16 cellular contexts compared by ENCODE assay signal in the genomic region with DNA sequence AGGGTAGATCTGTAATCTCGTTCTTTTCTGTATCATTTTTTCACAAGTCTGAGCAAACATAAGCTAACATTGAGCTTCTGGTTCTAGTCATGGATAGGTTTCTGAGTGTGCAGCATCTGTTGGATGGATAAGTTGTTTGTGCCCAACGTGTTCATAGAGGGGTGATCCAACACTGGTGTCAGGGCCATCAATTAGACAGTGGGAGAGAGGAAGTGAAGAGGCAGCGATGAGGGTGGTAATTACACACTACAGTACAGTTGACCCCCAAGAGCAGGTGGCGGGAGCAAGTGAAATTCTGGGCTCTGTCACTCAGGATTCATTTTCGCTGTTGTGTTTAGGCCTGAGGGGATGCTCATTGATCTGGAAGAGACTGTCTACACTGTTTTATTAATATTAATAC.
DNase-seq lines count a peak whose midpoint lies in the region; ATAC-seq and TF ChIP-seq lines count a peak whose summit lies in the region.
"Had no signal": no experiment of that assay in that cellular context is flagged by ENCODE, and none has a peak within 500 bp of the region (broad histone marks: within the 10 kb centered on the region; RNA-seq: fewer than 3 reads in every experiment).

No MANE protein-coding gene starts in this region.

- WGBS in hepatocyte (ENCODE audit: low lambda C conversion rate, missing lambda C conversion rate) = 93% methylated on average over 5 of the region's 5 CpGs

- H3K36me3 ChIP-seq in hepatocyte (replicated peaks; ENCODE audit: insufficient read depth, low read depth) = no peaks in the 10 kb centered on the region
- H3K36me3 ChIP-seq: HAP-1 had no signal

- H3K4me2 ChIP-seq in hepatocyte = no peak overlapping the region

- no peak for TF ChIP-seq CTCF in glutamatergic neuron (IDR thresholded peaks at IDR 0.05; ENCODE audit: partially characterized antibody, unreplicated experiment)
- no peak for TF ChIP-seq CTCF in hepatocyte (IDR thresholded peaks at IDR 0.05; ENCODE audit: poor library complexity)

- H4K20me1 ChIP-seq in hepatocyte (ENCODE audit: insufficient read depth, poor library complexity, severe bottlenecking) = no peaks in the 10 kb centered on the region

- H3K9me3 Mint-ChIP-seq in glutamatergic neuron (ENCODE audit: unreplicated experiment) = peaks cover 3% of the 10 kb centered on the region

- H3K27ac Mint-ChIP-seq in glutamatergic neuron (ENCODE audit: unreplicated experiment) = peak overlapping the region; percentile 53

- no peaks in the 10 kb centered on the region for H3K9me2 ChIP-seq in hepatocyte (replicated peaks; ENCODE audit: insufficient read depth)

- DNase-seq in NCI-H1105 (lab: John Stamatoyannopoulos, UW) (peak; percentile 38), NCI-H146 (lab: John Stamatoyannopoulos, UW) (peak; percentile 64), NCI-H2227 (lab: John Stamatoyannopoulos, UW; ENCODE audit: unreplicated experiment) (peak; percentile 79), glutamatergic neuron (no peak), hepatocyte (ENCODE audit: low spot score) (no peak)
- DNase-seq: Caco-2, DMS79, IMR-90, Kasumi-1, NCI-H345, T1000 had no signal

- H3K9me3 ChIP-seq in hepatocyte (ENCODE audit: low read depth) = no peaks in the 10 kb centered on the region
- H3K9me3 ChIP-seq: Caco-2, HAP-1 had no signal

- H3K4me1 Mint-ChIP-seq in glutamatergic neuron (ENCODE audit: low read depth, unreplicated experiment) = peaks cover 21% of the 10 kb centered on the region

- H3K4me3 Mint-ChIP-seq in glutamatergic neuron (ENCODE audit: unreplicated experiment) = no peak overlapping the region

- H3K4me1 ChIP-seq in hepatocyte (ENCODE audit: insufficient read depth) = no peaks in the 10 kb centered on the region
- H3K4me1 ChIP-seq: Caco-2, HAP-1 had no signal

- no peak overlapping the region for H2AFZ ChIP-seq in hepatocyte

- H3K27me3 ChIP-seq in hepatocyte = no peaks in the 10 kb centered on the region

- H3K36me3 Mint-ChIP-seq in glutamatergic neuron (ENCODE audit: unreplicated experiment) = no peaks in the 10 kb centered on the region

- H3K27ac ChIP-seq in hepatocyte = no peak overlapping the region
- H3K27ac ChIP-seq: SK-N-MC had no signal

- no peak for ATAC-seq in HG03378 (IDR thresholded peaks at IDR 0.05; ENCODE audit: unreplicated experiment)
- no peak for ATAC-seq in HG03520 (IDR thresholded peaks at IDR 0.05; ENCODE audit: unreplicated experiment)
- ATAC-seq: Panc1 had no signal

- no peaks in the 10 kb centered on the region for H3K79me2 ChIP-seq in hepatocyte

- peaks cover 5% of the 10 kb centered on the region for H3K27me3 Mint-ChIP-seq in glutamatergic neuron (ENCODE audit: unreplicated experiment)

- H3K4me3 ChIP-seq in hepatocyte = no peak overlapping the region
- H3K4me3 ChIP-seq: HAP-1, SK-N-MC had no signal

Comparison
In these comparisons a context has a peak if more than half of its experiments do, and no peak if none do; other contexts are left out.
1. DNase-seq: peak in NCI-H1105 (single experiment), NCI-H146 (single experiment) and NCI-H2227 (single experiment); none in glutamatergic neuron (single experiment) and hepatocyte (single experiment).